ENCODE assay signal across 12 cellular contexts in genomic region chr17:48176456-48176855, GRCh38.
"Had no signal": no experiment of that assay in that cellular context is flagged by ENCODE, and none has a peak within 500 bp of the region (broad histone marks: within the 10 kb centered on the region; RNA-seq: fewer than 3 reads in every experiment).

No MANE protein-coding gene starts in this region.

- H3K27ac ChIP-seq: prostate gland, stomach, testis, upper lobe of right lung had no signal

- H3K27ac Mint-ChIP-seq: activated CD4-positive, alpha-beta memory T cell treated with anti-CD3 and anti-CD28 coated beads, Interleukin-2, amount 10 ng/mL, durations not matched to agents 7 days and 5 days had no signal

- H3K4me3 Mint-ChIP-seq: activated CD4-positive, alpha-beta memory T cell treated with anti-CD3 and anti-CD28 coated beads, Interleukin-2, amount 10 ng/mL, durations not matched to agents 7 days and 5 days; activated T-cell treated with anti-CD3 and anti-CD28 coated beads, Interleukin-2, amount 50 U/mL, for 24 hours; naive thymus-derived CD8-positive, alpha-beta T cell had no signal

- H3K27me3 ChIP-seq: testis had no signal

- H3K9me3 ChIP-seq: prostate gland, stomach, testis, upper lobe of right lung had no signal

- H3K4me1 ChIP-seq: prostate gland, stomach, testis, upper lobe of right lung had no signal

- DNase-seq: activated CD4-positive, alpha-beta memory T cell treated with anti-CD3 and anti-CD28 coated beads, Interleukin-2, amount 10 ng/mL, durations not matched to agents 7 days and 5 days; activated naive CD4-positive, alpha-beta T cell treated with anti-CD3 and anti-CD28 coated beads, Interleukin-2, amount 50 U/mL, for 16 hours; activated T-cell treated with anti-CD3 and anti-CD28 coated beads, Interleukin-2, amount 50 U/mL, for 24 hours; islet precursor cell; naive thymus-derived CD8-positive, alpha-beta T cell; nucleus accumbens; right cardiac atrium; stomach; testis; upper lobe of right lung had no signal

- H3K36me3 ChIP-seq: prostate gland, stomach, upper lobe of right lung had no signal

- ATAC-seq: naive thymus-derived CD8-positive, alpha-beta T cell; right cardiac atrium; upper lobe of right lung had no signal

- H3K9me3 Mint-ChIP-seq: activated CD4-positive, alpha-beta memory T cell treated with anti-CD3 and anti-CD28 coated beads, Interleukin-2, amount 10 ng/mL, durations not matched to agents 7 days and 5 days; activated T-cell treated with anti-CD3 and anti-CD28 coated beads, Interleukin-2, amount 50 U/mL, for 24 hours; naive thymus-derived CD8-positive, alpha-beta T cell had no signal

- H3K4me3 ChIP-seq: lung, prostate gland, stomach, testis, upper lobe of right lung had no signal

- H3K27me3 Mint-ChIP-seq: activated CD4-positive, alpha-beta memory T cell treated with anti-CD3 and anti-CD28 coated beads, Interleukin-2, amount 10 ng/mL, durations not matched to agents 7 days and 5 days; activated T-cell treated with anti-CD3 and anti-CD28 coated beads, Interleukin-2, amount 50 U/mL, for 24 hours; naive thymus-derived CD8-positive, alpha-beta T cell had no signal
